In the genomic region with DNA sequence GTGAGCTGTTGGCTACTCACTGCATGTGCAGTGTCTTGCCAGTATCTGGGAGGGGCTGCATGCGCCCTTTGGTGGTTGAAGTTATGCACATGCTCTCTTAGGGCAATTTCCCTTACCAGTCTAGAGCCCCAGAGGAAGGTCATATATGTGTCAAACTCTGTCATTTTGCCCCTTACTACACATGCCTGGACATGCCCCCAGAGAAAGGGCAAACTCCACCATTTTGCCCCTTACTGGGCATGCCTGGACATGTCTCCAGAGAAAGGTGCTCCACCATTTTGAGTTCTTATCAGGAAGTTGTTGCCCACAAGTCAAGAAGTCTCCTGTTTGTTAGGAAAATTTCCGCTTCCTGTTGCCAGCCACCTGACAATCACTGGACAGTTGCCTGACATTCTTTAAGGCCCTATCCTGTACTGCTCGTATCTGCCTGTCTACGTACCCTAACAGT, we compare ENCODE assay signal across 14 cellular contexts. TPM values are rescaled to one million over a fixed set of nuclear protein-coding genes. Genes with fewer than 3 reads are reported as not detected.
A peak's percentile ranks its signal among the peaks of the same experiment; 100 is the strongest.
DNase-seq lines count a peak whose midpoint lies in the region; ATAC-seq and TF ChIP-seq lines count a peak whose summit lies in the region.
"Had no signal": no experiment of that assay in that cellular context is flagged by ENCODE, and none has a peak within 500 bp of the region (broad histone marks: within the 10 kb centered on the region; RNA-seq: fewer than 3 reads in every experiment).

No MANE protein-coding gene starts in this region.

- POLR2A ChIA-PET in WTC11 (lab: Charles Lee), result no interaction called here

- H3K9me3 Mint-ChIP-seq in activated CD4-positive, alpha-beta T cell treated with anti-CD3 and anti-CD28 coated beads, Interleukin-2, amount 10 ng/mL, durations not matched to agents 24 days and 14 days, result peaks cover 25% of the 10 kb centered on the region
- peaks cover 2 to 17% (median 3%) of the 10 kb centered on the region in 5 experiments for H3K9me3 Mint-ChIP-seq in brain
- no peaks in the 10 kb centered on the region for H3K9me3 Mint-ChIP-seq in stimulated activated effector memory CD8-positive, alpha-beta T cell treated with anti-CD3 and anti-CD28 coated beads, Interleukin-12 subunit alpha, Interleukin-12 subunit beta, amount 100 ng/mL, for 72 hours
- peaks cover 57% of the 10 kb centered on the region for H3K9me3 Mint-ChIP-seq in WTC11

- peak; percentile 57 for DNase-seq in activated CD4-positive, alpha-beta T cell treated with anti-CD3 and anti-CD28 coated beads, Interleukin-2, amount 10 ng/mL, durations not matched to agents 24 days and 14 days
- DNase-seq in activated CD4-positive, alpha-beta T cell treated with anti-CD3 and anti-CD28 coated beads, Interleukin-2, amount 50 U/mL, for 4 hours, result no peak
- DNase-seq in stimulated activated effector memory CD8-positive, alpha-beta T cell treated with anti-CD3 and anti-CD28 coated beads, Interleukin-12 subunit alpha, Interleukin-12 subunit beta, amount 100 ng/mL, for 72 hours (ENCODE audit: low spot score in 2 of 2), result no peak
- no peak for DNase-seq in Right ventricle myocardium inferior (ENCODE audit: missing footprints)
- no peak for DNase-seq in WTC11 (ENCODE audit: low spot score)
- DNase-seq: activated T-cell treated with anti-CD3 and anti-CD28 coated beads, Interleukin-2, amount 50 U/mL, for 4 hours; glutamatergic neuron; NCI-H526; small intestine; T-helper 17 cell had no signal

- H3K36me3 Mint-ChIP-seq in activated CD4-positive, alpha-beta T cell treated with anti-CD3 and anti-CD28 coated beads, Interleukin-2, amount 10 ng/mL, durations not matched to agents 24 days and 14 days (ENCODE audit: low read depth), result peaks cover 15% of the 10 kb centered on the region
- H3K36me3 Mint-ChIP-seq in brain (no peaks in the 10 kb centered on the region), WTC11 (peaks cover 23% of the 10 kb centered on the region)
- no peaks in the 10 kb centered on the region for H3K36me3 Mint-ChIP-seq in stimulated activated effector memory CD8-positive, alpha-beta T cell treated with anti-CD3 and anti-CD28 coated beads, Interleukin-12 subunit alpha, Interleukin-12 subunit beta, amount 100 ng/mL, for 72 hours

- peaks cover 14% of the 10 kb centered on the region for H3K4me1 Mint-ChIP-seq in activated CD4-positive, alpha-beta T cell treated with anti-CD3 and anti-CD28 coated beads, Interleukin-2, amount 10 ng/mL, durations not matched to agents 24 days and 14 days
- H3K4me1 Mint-ChIP-seq in brain, result peaks cover 7% of the 10 kb centered on the region
- H3K4me1 Mint-ChIP-seq in stimulated activated effector memory CD8-positive, alpha-beta T cell treated with anti-CD3 and anti-CD28 coated beads, Interleukin-12 subunit alpha, Interleukin-12 subunit beta, amount 100 ng/mL, for 72 hours, result peaks cover 23% of the 10 kb centered on the region
- H3K4me1 Mint-ChIP-seq in WTC11, result no peaks in the 10 kb centered on the region

- no peak overlapping the region for H3K4me3 Mint-ChIP-seq in activated CD4-positive, alpha-beta T cell treated with anti-CD3 and anti-CD28 coated beads, Interleukin-2, amount 10 ng/mL, durations not matched to agents 24 days and 14 days
- no peak overlapping the region for H3K4me3 Mint-ChIP-seq in brain
- H3K4me3 Mint-ChIP-seq in stimulated activated effector memory CD8-positive, alpha-beta T cell treated with anti-CD3 and anti-CD28 coated beads, Interleukin-12 subunit alpha, Interleukin-12 subunit beta, amount 100 ng/mL, for 72 hours, result no peak overlapping the region
- H3K4me3 Mint-ChIP-seq in WTC11, result no peak overlapping the region
- H3K4me3 Mint-ChIP-seq: activated T-cell treated with anti-CD3 and anti-CD28 coated beads, Interleukin-2, amount 50 U/mL, for 4 hours; T-helper 17 cell had no signal

- TF ChIP-seq CTCF in brain (conservative IDR thresholded peaks at IDR 0.05), result no peak
- TF ChIP-seq CTCF in WTC11 (IDR thresholded peaks at IDR 0.05), result no peak

- intact Hi-C loops in activated CD4-positive, alpha-beta T cell treated with anti-CD3 and anti-CD28 coated beads, Interleukin-2, amount 10 ng/mL, durations not matched to agents 24 days and 14 days (cut with micrococcal nuclease), result no loop called here
- intact Hi-C loops in Right ventricle myocardium inferior (cut with DNase I), result no loop called here

- ATAC-seq in HG03520 (IDR thresholded peaks at IDR 0.05; ENCODE audit: unreplicated experiment) (peak; percentile 40), Right ventricle myocardium inferior (no peak), WTC11 (no peak), GM21619 (IDR thresholded peaks at IDR 0.05; ENCODE audit: unreplicated experiment) (no peak)
- peak; percentile 48 for ATAC-seq in stimulated activated effector memory CD8-positive, alpha-beta T cell treated with anti-CD3 and anti-CD28 coated beads, Interleukin-12 subunit alpha, Interleukin-12 subunit beta, amount 100 ng/mL, for 72 hours
- ATAC-seq: activated T-cell treated with anti-CD3 and anti-CD28 coated beads, Interleukin-2, amount 50 U/mL, for 4 hours; K562; T-helper 17 cell had no signal

- peak overlapping the region; percentile 54 for H3K27ac Mint-ChIP-seq in activated CD4-positive, alpha-beta T cell treated with anti-CD3 and anti-CD28 coated beads, Interleukin-2, amount 10 ng/mL, durations not matched to agents 24 days and 14 days
- peak overlapping the region in 3 of 5 experiments; percentile 36 to 77 (median 76) for H3K27ac Mint-ChIP-seq in brain
- H3K27ac Mint-ChIP-seq in stimulated activated effector memory CD8-positive, alpha-beta T cell treated with anti-CD3 and anti-CD28 coated beads, Interleukin-12 subunit alpha, Interleukin-12 subunit beta, amount 100 ng/mL, for 72 hours, result peak overlapping the region; percentile 57
- no peak overlapping the region; the same call in 1 of the 2 replicates for H3K27ac Mint-ChIP-seq in WTC11
- H3K27ac Mint-ChIP-seq: T-helper 17 cell had no signal

- CTCF ChIA-PET in WTC11 (lab: Charles Lee), result no interaction called here

- H3K27me3 Mint-ChIP-seq in activated CD4-positive, alpha-beta T cell treated with anti-CD3 and anti-CD28 coated beads, Interleukin-2, amount 10 ng/mL, durations not matched to agents 24 days and 14 days, result peaks cover 13% of the 10 kb centered on the region
- H3K27me3 Mint-ChIP-seq in brain, result peaks cover 3% of the 10 kb centered on the region
- peaks cover 8% of the 10 kb centered on the region; the same call in 1 of the 2 replicates for H3K27me3 Mint-ChIP-seq in WTC11 (ENCODE audit: low read depth)
- H3K27me3 Mint-ChIP-seq: T-helper 17 cell had no signal

TF ChIP-seq in WTC11, 78 proteins besides CTCF, POLR2A, EP300 and RAD21:
- TF ChIP-seq FOXP4 (CRISPR knock-in tag; IDR thresholded peaks at IDR 0.05) (no peak), ATF1 (CRISPR knock-in tag; IDR thresholded peaks at IDR 0.05) (no peak), MYBL2 (CRISPR knock-in tag; IDR thresholded peaks at IDR 0.05) (no peak), CREB1 (CRISPR knock-in tag; IDR thresholded peaks at IDR 0.05) (no peak)
- TF ChIP-seq, protein P1, sequence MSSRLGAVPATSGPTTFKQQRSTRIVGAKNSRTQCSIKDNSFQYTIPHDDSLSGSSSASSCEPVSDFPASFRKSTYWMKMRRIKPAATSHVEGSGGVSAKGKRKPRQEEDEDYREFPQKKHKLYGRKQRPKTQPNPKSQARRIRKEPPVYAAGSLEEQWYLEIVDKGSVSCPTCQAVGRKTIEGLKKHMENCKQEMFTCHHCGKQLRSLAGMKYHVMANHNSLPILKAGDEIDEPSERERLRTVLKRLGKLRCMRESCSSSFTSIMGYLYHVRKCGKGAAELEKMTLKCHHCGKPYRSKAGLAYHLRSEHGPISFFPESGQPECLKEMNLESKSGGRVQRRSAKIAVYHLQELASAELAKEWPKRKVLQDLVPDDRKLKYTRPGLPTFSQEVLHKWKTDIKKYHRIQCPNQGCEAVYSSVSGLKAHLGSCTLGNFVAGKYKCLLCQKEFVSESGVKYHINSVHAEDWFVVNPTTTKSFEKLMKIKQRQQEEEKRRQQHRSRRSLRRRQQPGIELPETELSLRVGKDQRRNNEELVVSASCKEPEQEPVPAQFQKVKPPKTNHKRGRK (CRISPR knock-in tag; IDR thresholded peaks at IDR 0.05; ENCODE audit: borderline replicate concordance), result no peak
TF ChIP-seq in WTC11: peak in this region for 0.

RNA-seq across cellular contexts. Expression of gene PLAC8, which starts 56.4 kb away (rescaled TPM):
- 41.2 and 41.4 TPM in 2 replicates for total RNA-seq in activated CD4-positive, alpha-beta T cell treated with anti-CD3 and anti-CD28 coated beads, Interleukin-2, amount 10 ng/mL, durations not matched to agents 24 days and 14 days
- 2.1 TPM for polyA plus RNA-seq in brain (ENCODE audit: insufficient read depth, low read depth, low replicate concordance)
- total RNA-seq in Right ventricle myocardium inferior (2.2 TPM), WTC11 (2021) (1.4 to 3.1 TPM (median 1.6 TPM) in 3 replicates)
- polyA plus RNA-seq: K562 had no signal

Comparison
In these comparisons a context has a peak if more than half of its experiments do, and no peak if none do; other contexts are left out.
1. ATAC-seq: peak in HG03520 (single experiment) and stimulated activated effector memory CD8-positive, alpha-beta T cell treated with anti-CD3 and anti-CD28 coated beads, Interleukin-12 subunit alpha, Interleukin-12 subunit beta, amount 100 ng/mL, for 72 hours (single experiment); none in Right ventricle myocardium inferior (single experiment), WTC11 (single experiment) and GM21619 (single experiment).
2. RNA of gene PLAC8, which starts 56.4 kb away (total RNA-seq): 41.2 to 41.4 TPM in activated CD4-positive, alpha-beta T cell treated with anti-CD3 and anti-CD28 coated beads, Interleukin-2, amount 10 ng/mL, durations not matched to agents 24 days and 14 days; 2.2 TPM in Right ventricle myocardium inferior (single experiment) and 1.4 to 3.1 TPM in WTC11; every median in the first group is over 10 times any median in the second.